ENCODE assay signal across 8 cellular contexts in genomic region chr6:17985934-17986655, GRCh38. TPM values are rescaled to one million over a fixed set of nuclear protein-coding genes. Genes with fewer than 3 reads are reported as not detected.
DNase-seq lines count a peak whose midpoint lies in the region; ATAC-seq and TF ChIP-seq lines count a peak whose summit lies in the region.

No MANE protein-coding gene starts in this region.

- intact Hi-C loops in left ventricle myocardium superior (cut with micrococcal nuclease), result loop anchor here (10.0 kb wide), 1 partner anchor 51 kb away; no protein-coding TSS in a partner anchor
- intact Hi-C loops in colonic mucosa (cut with DNase I), result loop anchor here (5.0 to 10.0 kb wide), 2 partner anchors 121 to 136 kb away; partner anchors contain the start of gene NHLRC1
- intact Hi-C loops in mucosa of descending colon (cut with DNase I, micrococcal nuclease), result no loop called here

- no peaks in the 10 kb centered on the region for H3K27me3 ChIP-seq in cardiac muscle cell
- no peaks in the 10 kb centered on the region for H3K27me3 ChIP-seq in colonic mucosa
- H3K27me3 ChIP-seq in upper lobe of left lung, result no peaks in the 10 kb centered on the region

- peak overlapping the region; percentile 94 for H3K27ac ChIP-seq in cardiac muscle cell
- peak overlapping the region; percentile 76 for H3K27ac ChIP-seq in colonic mucosa
- peak overlapping the region; percentile 86 to 99 (median 91) for H3K27ac ChIP-seq in upper lobe of left lung

- peak overlapping the region; percentile 77 to 87 for H3K9ac ChIP-seq in colonic mucosa (ENCODE audit: low read depth in 2 of 2, low read length in 2 of 2)

- H3K36me3 ChIP-seq in cardiac muscle cell, result peaks cover 14% of the 10 kb centered on the region
- H3K36me3 ChIP-seq in colonic mucosa, result no peaks in the 10 kb centered on the region
- H3K36me3 ChIP-seq in mucosa of descending colon (ENCODE audit: low read depth), result no peaks in the 10 kb centered on the region
- no peaks in the 10 kb centered on the region for H3K36me3 ChIP-seq in upper lobe of left lung

- no peak for TF ChIP-seq POLR2A in upper lobe of left lung (IDR thresholded peaks at IDR 0.05)

- TF ChIP-seq EP300 in upper lobe of left lung (IDR thresholded peaks at IDR 0.05), result no peak

- H3K9me3 ChIP-seq in cardiac muscle cell (ENCODE audit: low read depth) (no peaks in the 10 kb centered on the region), colonic mucosa (no peaks in the 10 kb centered on the region), mucosa of descending colon (no peaks in the 10 kb centered on the region), upper lobe of left lung (no peaks in the 10 kb centered on the region)

- TF ChIP-seq CTCF in cardiac muscle cell (IDR thresholded peaks at IDR 0.05; ENCODE audit: low read depth, low read length), result no peak
- no peak for TF ChIP-seq CTCF in colonic mucosa (IDR thresholded peaks at IDR 0.05)
- no peak for TF ChIP-seq CTCF in mucosa of descending colon (IDR thresholded peaks at IDR 0.05)
- no peak for TF ChIP-seq CTCF in upper lobe of left lung (IDR thresholded peaks at IDR 0.05)

- WGBS in upper lobe of left lung, 2 donors, result 31% methylated on average over 11 of the region's 11 CpGs

- H3K4me1 ChIP-seq in cardiac muscle cell (ENCODE audit: low read depth), result peaks cover 17% of the 10 kb centered on the region
- H3K4me1 ChIP-seq in colonic mucosa, result peaks cover 6% of the 10 kb centered on the region
- H3K4me1 ChIP-seq in mucosa of descending colon (ENCODE audit: low read depth), result peaks cover 26% of the 10 kb centered on the region
- peaks cover 30 to 38% (median 32%) of the 10 kb centered on the region in 4 donors for H3K4me1 ChIP-seq in upper lobe of left lung

- peak overlapping the region; percentile 78 for H3K4me3 ChIP-seq in cardiac muscle cell
- peak overlapping the region; percentile 47 for H3K4me3 ChIP-seq in colonic mucosa
- H3K4me3 ChIP-seq in mucosa of descending colon, result peak overlapping the region; percentile 38
- H3K4me3 ChIP-seq in upper lobe of left lung, result peak overlapping the region; percentile 32 to 76 (median 74)

- DNase-seq in cardiac muscle cell (ENCODE audit: low read depth in 1 of 2, low spot score in 1 of 2), result no peak
- no peak for DNase-seq in left ventricle myocardium superior
- no peak for DNase-seq in colonic mucosa
- no peak for DNase-seq in mucosa of descending colon
- no peak for DNase-seq in upper lobe of left lung

- ATAC-seq in left ventricle myocardium superior, result no peak
- no peak for ATAC-seq in mucosa of descending colon
- no peak for ATAC-seq in upper lobe of left lung (ENCODE audit: low FRiP score in 2 of 2)
- ATAC-seq in HG03342 (IDR thresholded peaks at IDR 0.05; ENCODE audit: unreplicated experiment), result no peak
- ATAC-seq in GM19467 (IDR thresholded peaks at IDR 0.05; ENCODE audit: unreplicated experiment), result no peak
- ATAC-seq in GM21526 (IDR thresholded peaks at IDR 0.05; ENCODE audit: low FRiP score, unreplicated experiment), result no peak

RNA-seq across cellular contexts. Expression of gene KIF13A, which starts 1.3 kb away (rescaled TPM):
- total RNA-seq in cardiac muscle cell (55.8 and 96.9 TPM in 2 replicates), left ventricle myocardium superior (59.5 TPM), colonic mucosa (10 to 100 TPM; 43.7 to 54.0 TPM), mucosa of descending colon (10 to 100 TPM; 45.6 to 85.9 (median 46.9) TPM), upper lobe of left lung (10 to 100 TPM; 35.8 to 59.9 (median 49.0) TPM)
- 39.1 and 65.2 TPM in 2 replicates for polyA plus RNA-seq in cardiac muscle cell

Comparison
In these comparisons a context has a peak if more than half of its experiments do, and no peak if none do; other contexts are left out.
1. intact Hi-C loops: an anchor here in left ventricle myocardium superior (10.0 kb wide) and colonic mucosa (5.0 to 10.0 kb wide); none called in mucosa of descending colon.